In the genomic region with DNA sequence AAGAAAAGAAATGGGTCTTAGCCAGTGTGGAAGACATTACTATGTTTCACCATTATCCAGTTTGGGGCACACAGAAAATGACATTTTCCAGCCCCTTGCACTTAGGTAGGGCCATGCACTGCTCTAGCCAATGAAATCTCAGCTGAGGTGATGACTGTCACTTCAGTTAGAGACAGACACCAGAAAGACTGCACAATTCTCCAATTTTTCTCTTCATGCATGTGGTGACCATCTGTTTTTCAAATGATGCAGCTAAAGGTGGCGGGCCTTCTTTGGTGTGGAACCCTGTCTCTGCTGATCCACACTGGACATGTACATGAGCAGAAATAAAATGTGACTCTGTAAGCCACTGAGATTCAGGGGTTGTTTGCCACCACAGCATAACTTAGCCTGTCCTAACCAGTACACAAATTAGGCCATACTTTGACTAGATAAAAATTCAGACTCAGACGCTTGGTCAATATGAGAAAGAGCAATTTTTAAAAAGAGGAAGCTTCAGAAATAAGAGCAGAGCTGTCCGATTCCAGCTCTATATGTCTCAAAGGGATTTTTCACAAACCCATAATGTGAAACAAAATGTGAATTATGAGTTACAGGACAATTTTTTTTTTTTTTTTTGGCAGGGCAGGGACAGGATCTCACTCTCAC, we compare ENCODE assay signal across 19 cellular contexts.
A peak's percentile ranks its signal among the peaks of the same experiment; 100 is the strongest.
DNase-seq lines count a peak whose midpoint lies in the region; ATAC-seq and TF ChIP-seq lines count a peak whose summit lies in the region.
"Had no signal": no experiment of that assay in that cellular context is flagged by ENCODE, and none has a peak within 500 bp of the region (broad histone marks: within the 10 kb centered on the region; RNA-seq: fewer than 3 reads in every experiment).

No MANE protein-coding gene starts in this region.

- POLR2A ChIA-PET in GM10248 (lab: Yijun Ruan, JAX), result interaction anchor here (0.6 kb wide), 2 partner anchors 20 to 114 kb away, joined by 3 read pairs; no protein-coding TSS in a partner anchor

- DNase-seq in GM10248 (ENCODE audit: extremely low spot score) (peak; percentile 62), GM20000 (ENCODE audit: low spot score) (peak; percentile 55), caudate nucleus (lab: John Stamatoyannopoulos, UW) (peak in 1 of 61 donors; percentile 0), COLO829 (ENCODE audit: low spot score) (no peak), KG1 (lab: John Stamatoyannopoulos, UW) (no peak), HPDE6-E6E7 (ENCODE audit: extremely low spot score) (no peak), SW480 (ENCODE audit: low spot score) (no peak)
- DNase-seq: activated CD8-positive, alpha-beta T cell treated with anti-CD3 and anti-CD28 coated beads for 36 hours; activated naive CD4-positive, alpha-beta T cell treated with Interleukin-2 at 50 U/mL for 16 hours; DMS53; hippocampal formation; left colon; NCI-H1048; NCI-H2227 treated with DMSO at 0.1 percent for 48 hours; stimulated activated CD4-positive, alpha-beta T cell treated with anti-CD3 and anti-CD28 coated beads, Interleukin-15, amount 100 ng/mL, for 24 hours had no signal

- ATAC-seq in HG03378 (IDR thresholded peaks at IDR 0.05; ENCODE audit: unreplicated experiment), result peak; percentile 76
- ATAC-seq: activated CD8-positive, alpha-beta T cell treated with anti-CD3 and anti-CD28 coated beads for 36 hours; left colon had no signal

- H3K27ac ChIP-seq in caudate nucleus (ENCODE audit: low read depth, low read length), result peak overlapping the region; percentile 4
- H3K27ac ChIP-seq: breast epithelium, prostate gland, vagina had no signal

- TF ChIP-seq CTCF in GM10248 (IDR thresholded peaks at IDR 0.05; ENCODE audit: control extremely low read depth, extremely low read depth, low read depth, missing control alignments) (no peak), GM20000 (IDR thresholded peaks at IDR 0.05; ENCODE audit: extremely low read depth, missing control alignments) (no peak)

- CTCF ChIA-PET in GM10248 (lab: Yijun Ruan, JAX), result interaction anchor here (1.0 to 1.8 kb wide), 4 partner anchors 9 to 80 kb away, joined by 3 to 5 read pairs (median 4); no protein-coding TSS in a partner anchor

Comparison
In these comparisons a context has a peak if more than half of its experiments do, and no peak if none do; other contexts are left out.
1. DNase-seq: peak in GM10248 (single experiment) and GM20000 (single experiment); none in COLO829 (single experiment), KG1 (single experiment), HPDE6-E6E7 (single experiment) and SW480 (single experiment).